Comparison of ENCODE assay signal across 8 cellular contexts in the genomic region with DNA sequence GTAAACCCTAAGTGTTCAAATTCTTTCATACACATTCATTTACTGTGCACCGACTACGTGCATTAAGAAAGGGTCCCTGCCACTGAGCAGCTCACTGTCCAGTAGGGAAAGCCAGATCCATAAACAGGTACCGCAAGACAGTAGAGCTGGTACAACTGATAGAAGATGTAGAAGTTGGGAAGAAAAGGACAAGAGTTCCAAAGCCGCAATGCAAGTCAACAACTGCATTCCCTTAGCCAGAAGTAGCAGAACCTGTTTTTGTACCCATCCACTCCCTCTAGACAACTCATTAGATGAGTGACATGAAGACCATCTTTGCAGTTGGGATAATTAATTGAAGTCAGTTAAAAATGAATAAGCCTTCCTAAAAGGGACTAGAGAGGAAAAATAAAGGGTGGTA. TPM values are rescaled to one million over a fixed set of nuclear protein-coding genes. Genes with fewer than 3 reads are reported as not detected.
DNase-seq lines count a peak whose midpoint lies in the region; ATAC-seq and TF ChIP-seq lines count a peak whose summit lies in the region.

No MANE protein-coding gene starts in this region.

- peaks cover 19% of the 10 kb centered on the region for H3K4me1 Mint-ChIP-seq in endodermal cell

- TF ChIP-seq CTCF in endodermal cell (conservative IDR thresholded peaks at IDR 0.05) (no peak), sigmoid colon (IDR thresholded peaks at IDR 0.05) (no peak), upper lobe of left lung (IDR thresholded peaks at IDR 0.05) (no peak)

- peak; percentile 10 for DNase-seq in NCI-H2196 (lab: John Stamatoyannopoulos, UW; ENCODE audit: unreplicated experiment)
- DNase-seq in NCI-H2196 treated with DMSO at 0.1 percent for 48 hours (lab: John Stamatoyannopoulos, UW; ENCODE audit: unreplicated experiment) = no peak
- no peak for DNase-seq in NT2/D1 (ENCODE audit: low read depth, low spot score)
- no peak for DNase-seq in endodermal cell
- no peak for DNase-seq in sigmoid colon
- no peak for DNase-seq in D341Med (ENCODE audit: low spot score)
- no peak for DNase-seq in effector CD8-positive, alpha-beta T cell (lab: John Stamatoyannopoulos, UW)
- DNase-seq in upper lobe of left lung = no peak

- H3K27ac ChIP-seq in endodermal cell (ENCODE audit: low read depth, low read length) (no peak overlapping the region), sigmoid colon (peak overlapping the region in 2 of 4 donors; percentile 86 to 89), upper lobe of left lung (no peak overlapping the region)

- TF ChIP-seq POLR2A in sigmoid colon (IDR thresholded peaks at IDR 0.05) (no peak), upper lobe of left lung (IDR thresholded peaks at IDR 0.05) (no peak)

- no peaks in the 10 kb centered on the region for H3K9me3 Mint-ChIP-seq in endodermal cell

- intact Hi-C loops in sigmoid colon (cut with DNase I) = no loop called here

- peak overlapping the region; percentile 76 for H3K4me3 ChIP-seq in NT2/D1 (ENCODE audit: insufficient read length, low read depth)
- peak overlapping the region; percentile 98 for H3K4me3 ChIP-seq in endodermal cell (ENCODE audit: low read length)
- H3K4me3 ChIP-seq in sigmoid colon = peak overlapping the region in 3 of 4 donors; percentile 70 to 88 (median 85)
- H3K4me3 ChIP-seq in upper lobe of left lung = peak overlapping the region in 2 of 4 donors; percentile 66 to 87

- peak overlapping the region; percentile 83 for H3K4me3 Mint-ChIP-seq in endodermal cell

- 84 to 91% methylated on average over 3 to 4 of the region's 4 CpGs for WGBS in endodermal cell (ENCODE audit: insufficient coverage in 1 of 2, insufficient read length in 1 of 2), 2 experiments
- WGBS in sigmoid colon, 2 donors = 43 to 64% methylated on average over 4 of the region's 4 CpGs
- WGBS in upper lobe of left lung, 2 donors = 70 to 74% methylated on average over 4 of the region's 4 CpGs

- peaks cover 17% of the 10 kb centered on the region for H3K27me3 Mint-ChIP-seq in endodermal cell (ENCODE audit: insufficient read depth)

- H3K9me3 ChIP-seq in NT2/D1 (ENCODE audit: insufficient read depth, low read length) = no peaks in the 10 kb centered on the region
- H3K9me3 ChIP-seq in endodermal cell (ENCODE audit: control insufficient read depth, low read length) = no peaks in the 10 kb centered on the region
- H3K9me3 ChIP-seq in sigmoid colon = no peaks in the 10 kb centered on the region
- H3K9me3 ChIP-seq in upper lobe of left lung = no peaks in the 10 kb centered on the region

- ATAC-seq in upper lobe of left lung (ENCODE audit: low FRiP score in 2 of 2) = no peak

- H3K4me1 ChIP-seq in NT2/D1 (ENCODE audit: insufficient read depth, insufficient read length) (no peaks in the 10 kb centered on the region), endodermal cell (ENCODE audit: control insufficient read depth, insufficient read depth, low read length) (peaks cover 4% of the 10 kb centered on the region), sigmoid colon (peaks cover 0 to 18% (median 17%) of the 10 kb centered on the region in 4 donors), upper lobe of left lung (peaks cover 17 to 26% (median 21%) of the 10 kb centered on the region in 4 donors)

- TF ChIP-seq EP300 in sigmoid colon (IDR thresholded peaks at IDR 0.05) = no peak
- TF ChIP-seq EP300 in upper lobe of left lung (IDR thresholded peaks at IDR 0.05) = no peak

- no peak overlapping the region for H3K27ac Mint-ChIP-seq in endodermal cell

- H3K9ac ChIP-seq in NT2/D1 (ENCODE audit: insufficient read length, low read depth) = peak overlapping the region; percentile 97
- H3K9ac ChIP-seq in endodermal cell (ENCODE audit: extremely low read depth, low read length, poor library complexity, severe bottlenecking) = peak overlapping the region; percentile 83

- H3K36me3 ChIP-seq in NT2/D1 (ENCODE audit: insufficient read depth, insufficient read length, low read length) (no peaks in the 10 kb centered on the region), endodermal cell (ENCODE audit: control insufficient read depth, insufficient read depth, low read length) (no peaks in the 10 kb centered on the region), sigmoid colon (no peaks in the 10 kb centered on the region), upper lobe of left lung (peaks cover 0 to 3% (median 0%) of the 10 kb centered on the region in 4 donors)

- peaks cover 4% of the 10 kb centered on the region for H3K36me3 Mint-ChIP-seq in endodermal cell (ENCODE audit: low read depth)

- no peaks in the 10 kb centered on the region for H3K27me3 ChIP-seq in NT2/D1 (ENCODE audit: insufficient read depth, insufficient read length)
- H3K27me3 ChIP-seq in endodermal cell (ENCODE audit: control insufficient read depth, insufficient read depth, low read length, poor library complexity, severe bottlenecking) = peaks cover 18% of the 10 kb centered on the region
- H3K27me3 ChIP-seq in sigmoid colon = no peaks in the 10 kb centered on the region
- H3K27me3 ChIP-seq in upper lobe of left lung = no peaks in the 10 kb centered on the region

RNA-seq across cellular contexts. Expression of a gene that starts 1.3 kb away (rescaled TPM):
- 10 to 100 TPM; 30.6 to 39.6 TPM for total RNA-seq in endodermal cell
- 25.5 TPM for polyA plus RNA-seq in endodermal cell (2013, experiment 1 of 2)
- 26.3 TPM for polyA plus RNA-seq in endodermal cell (2013, experiment 2 of 2)
- total RNA-seq in sigmoid colon = 10 to 100 TPM; 16.9 to 26.0 (median 24.3) TPM
- 1 to 10 TPM; 4.2 to 5.9 (median 4.4) TPM for polyA plus RNA-seq in sigmoid colon
- total RNA-seq in upper lobe of left lung = 10 to 100 TPM in 4 of 6 donors, 1 to 10 TPM in 2; 6.3 to 27.3 (median 13.5) TPM

RNA-seq across cellular contexts. Expression of a gene that starts 14.6 kb away (rescaled TPM):
- total RNA-seq in endodermal cell = 100 to 1,000 TPM in 1 of 2 donors, 10 to 100 TPM in 1; 90.0 to 107 TPM
- polyA plus RNA-seq in endodermal cell (2013, experiment 1 of 2) = 94.0 TPM
- polyA plus RNA-seq in endodermal cell (2013, experiment 2 of 2) = 81.0 TPM
- total RNA-seq in sigmoid colon = 10 to 100 TPM; 59.2 to 70.6 (median 67.3) TPM
- 10 to 100 TPM; 15.6 to 31.1 (median 17.8) TPM for polyA plus RNA-seq in sigmoid colon
- total RNA-seq in upper lobe of left lung = 10 to 100 TPM; 21.4 to 52.4 (median 36.3) TPM

RNA-seq across cellular contexts. Expression of a gene that starts 52.8 kb away (rescaled TPM):
- total RNA-seq in endodermal cell (1 to 10 TPM; 7.1 to 9.0 TPM), sigmoid colon (10 to 100 TPM; 35.6 to 64.3 (median 38.5) TPM), upper lobe of left lung (10 to 100 TPM; 17.8 to 36.5 (median 30.6) TPM)
- polyA plus RNA-seq in endodermal cell (2013, experiment 1 of 2) = 13.2 TPM
- polyA plus RNA-seq in endodermal cell (2013, experiment 2 of 2) = 14.0 TPM
- polyA plus RNA-seq in sigmoid colon = 10 to 100 TPM; 20.6 to 27.0 (median 25.8) TPM
